ENCODE assay signal across 12 cellular contexts in genomic region chr9:126376311-126376902, GRCh38. TPM values are rescaled to one million over a fixed set of nuclear protein-coding genes. Genes with fewer than 3 reads are reported as not detected.
A peak's percentile ranks its signal among the peaks of the same experiment; 100 is the strongest.
DNase-seq lines count a peak whose midpoint lies in the region; ATAC-seq and TF ChIP-seq lines count a peak whose summit lies in the region.
"Had no signal": no experiment of that assay in that cellular context is flagged by ENCODE, and none has a peak within 500 bp of the region (broad histone marks: within the 10 kb centered on the region; RNA-seq: fewer than 3 reads in every experiment).

No MANE protein-coding gene starts in this region.

- POLR2A ChIA-PET in activated naive CD8-positive, alpha-beta T cell treated with anti-CD3 and anti-CD28 coated beads, Interleukin-2, amount 10 ng/mL, durations not matched to agents 7 days and 5 days (lab: Charles Lee): interaction anchor here (0.6 kb wide), 1 partner anchor 40 kb away, joined by 3 read pairs; no protein-coding TSS in a partner anchor
- POLR2A ChIA-PET in GM10248 (lab: Yijun Ruan, JAX): no interaction called here

- H3K36me3 Mint-ChIP-seq in activated naive CD8-positive, alpha-beta T cell treated with anti-CD3 and anti-CD28 coated beads, Interleukin-2, amount 10 ng/mL, durations not matched to agents 7 days and 5 days: peaks cover 13% of the 10 kb centered on the region
- peaks cover 3% of the 10 kb centered on the region for H3K36me3 Mint-ChIP-seq in activated naive CD8-positive, alpha-beta T cell treated with anti-CD3 and anti-CD28 coated beads, Interleukin-2, amount 50 U/mL, for 24 hours (ENCODE audit: low read depth)
- H3K36me3 Mint-ChIP-seq in chondrocyte (ENCODE audit: low read depth): peaks cover 2% of the 10 kb centered on the region

- TF ChIP-seq CTCF in chondrocyte (IDR thresholded peaks at IDR 0.05) (no peak), mucosa of descending colon (IDR thresholded peaks at IDR 0.05) (no peak), GM10248 (IDR thresholded peaks at IDR 0.05; ENCODE audit: control extremely low read depth, extremely low read depth, low read depth, missing control alignments) (no peak)

- no peaks in the 10 kb centered on the region for H3K27me3 Mint-ChIP-seq in activated naive CD8-positive, alpha-beta T cell treated with anti-CD3 and anti-CD28 coated beads, Interleukin-2, amount 10 ng/mL, durations not matched to agents 7 days and 5 days
- H3K27me3 Mint-ChIP-seq in activated naive CD8-positive, alpha-beta T cell treated with anti-CD3 and anti-CD28 coated beads, Interleukin-2, amount 50 U/mL, for 24 hours: no peaks in the 10 kb centered on the region
- H3K27me3 Mint-ChIP-seq in chondrocyte (ENCODE audit: low read depth): no peaks in the 10 kb centered on the region
- H3K27me3 Mint-ChIP-seq: stimulated activated naive CD8-positive, alpha-beta T cell treated with anti-CD3 and anti-CD28 coated beads, Interleukin-15, amount 100 ng/mL, for 72 hours had no signal

- peak overlapping the region; percentile 77 for H3K4me3 Mint-ChIP-seq in activated naive CD8-positive, alpha-beta T cell treated with anti-CD3 and anti-CD28 coated beads, Interleukin-2, amount 10 ng/mL, durations not matched to agents 7 days and 5 days
- no peak overlapping the region for H3K4me3 Mint-ChIP-seq in activated naive CD8-positive, alpha-beta T cell treated with anti-CD3 and anti-CD28 coated beads, Interleukin-2, amount 50 U/mL, for 24 hours
- H3K4me3 Mint-ChIP-seq in chondrocyte (ENCODE audit: unreplicated experiment): no peak overlapping the region
- H3K4me3 Mint-ChIP-seq: activated B cell treated with CpG ODN at 0.5 μM for 24 hours had no signal

- ATAC-seq in activated naive CD8-positive, alpha-beta T cell treated with anti-CD3 and anti-CD28 coated beads, Interleukin-2, amount 10 ng/mL, durations not matched to agents 7 days and 5 days (ENCODE audit: low read depth): no peak
- ATAC-seq in activated naive CD8-positive, alpha-beta T cell treated with anti-CD3 and anti-CD28 coated beads, Interleukin-2, amount 50 U/mL, for 24 hours: no peak
- ATAC-seq in mucosa of descending colon (peak; percentile 91), aorta (ENCODE audit: low FRiP score) (peak; percentile 39)
- ATAC-seq: stimulated activated naive CD8-positive, alpha-beta T cell treated with anti-CD3 and anti-CD28 coated beads, Interleukin-15, amount 100 ng/mL, for 72 hours had no signal

- DNase-seq in activated naive CD8-positive, alpha-beta T cell treated with anti-CD3 and anti-CD28 coated beads, Interleukin-2, amount 10 ng/mL, durations not matched to agents 7 days and 5 days: no peak
- DNase-seq in activated naive CD8-positive, alpha-beta T cell treated with anti-CD3 and anti-CD28 coated beads, Interleukin-2, amount 50 U/mL, for 24 hours: no peak
- DNase-seq in chondrocyte (ENCODE audit: low spot score): no peak
- peak; percentile 71 to 77 (median 76) for DNase-seq in mucosa of descending colon
- no peak for DNase-seq in aorta
- no peak for DNase-seq in GM10248 (ENCODE audit: extremely low spot score)
- no peak for DNase-seq in NCI-H2081 treated with DMSO at 0.1 percent for 48 hours (lab: John Stamatoyannopoulos, UW)
- no peak for DNase-seq in SHP77 (lab: John Stamatoyannopoulos, UW)
- DNase-seq: activated B cell treated with CpG ODN at 0.5 μM for 24 hours; adrenal gland; right lobe of liver; stimulated activated naive CD8-positive, alpha-beta T cell treated with anti-CD3 and anti-CD28 coated beads, Interleukin-15, amount 100 ng/mL, for 72 hours had no signal

- H3K4me1 ChIP-seq in mucosa of descending colon (ENCODE audit: low read depth) (peaks cover 12% of the 10 kb centered on the region), aorta (ENCODE audit: control insufficient read depth in 1 of 2, insufficient read depth in 2 of 2, low read length in 2 of 2) (no peaks in the 10 kb centered on the region)

- H3K27ac Mint-ChIP-seq in activated naive CD8-positive, alpha-beta T cell treated with anti-CD3 and anti-CD28 coated beads, Interleukin-2, amount 10 ng/mL, durations not matched to agents 7 days and 5 days: peak overlapping the region; percentile 37
- H3K27ac Mint-ChIP-seq in activated naive CD8-positive, alpha-beta T cell treated with anti-CD3 and anti-CD28 coated beads, Interleukin-2, amount 50 U/mL, for 24 hours: no peak overlapping the region
- H3K27ac Mint-ChIP-seq in chondrocyte (ENCODE audit: unreplicated experiment): peak overlapping the region; percentile 89
- H3K27ac Mint-ChIP-seq: activated B cell treated with CpG ODN at 0.5 μM for 24 hours had no signal

- no peaks in the 10 kb centered on the region for H3K27me3 ChIP-seq in aorta (ENCODE audit: control insufficient read depth in 1 of 2, insufficient read depth in 2 of 2, low read length in 1 of 2)
- H3K27me3 ChIP-seq: adrenal gland, right lobe of liver had no signal

- CTCF ChIA-PET in GM10248 (lab: Yijun Ruan, JAX): interaction anchor here (0.7 to 1.4 kb wide), 2 partner anchors 10 to 23 kb away, joined by 4 to 6 read pairs; no protein-coding TSS in a partner anchor

- peaks cover 28% of the 10 kb centered on the region for H3K4me1 Mint-ChIP-seq in activated naive CD8-positive, alpha-beta T cell treated with anti-CD3 and anti-CD28 coated beads, Interleukin-2, amount 10 ng/mL, durations not matched to agents 7 days and 5 days
- H3K4me1 Mint-ChIP-seq in activated naive CD8-positive, alpha-beta T cell treated with anti-CD3 and anti-CD28 coated beads, Interleukin-2, amount 50 U/mL, for 24 hours: peaks cover 19% of the 10 kb centered on the region
- peaks cover 59% of the 10 kb centered on the region for H3K4me1 Mint-ChIP-seq in chondrocyte (ENCODE audit: low read depth)

- no peaks in the 10 kb centered on the region for H3K9me3 Mint-ChIP-seq in activated naive CD8-positive, alpha-beta T cell treated with anti-CD3 and anti-CD28 coated beads, Interleukin-2, amount 10 ng/mL, durations not matched to agents 7 days and 5 days
- H3K9me3 Mint-ChIP-seq in activated naive CD8-positive, alpha-beta T cell treated with anti-CD3 and anti-CD28 coated beads, Interleukin-2, amount 50 U/mL, for 24 hours: no peaks in the 10 kb centered on the region
- H3K9me3 Mint-ChIP-seq in chondrocyte (ENCODE audit: low read depth): no peaks in the 10 kb centered on the region
- H3K9me3 Mint-ChIP-seq: activated B cell treated with CpG ODN at 0.5 μM for 24 hours; stimulated activated naive CD8-positive, alpha-beta T cell treated with anti-CD3 and anti-CD28 coated beads, Interleukin-15, amount 100 ng/mL, for 72 hours had no signal

- intact Hi-C loops in mucosa of descending colon (cut with DNase I, micrococcal nuclease): no loop called here
- intact Hi-C loops in aorta (cut with DNase I): no loop called here

- H3K9me3 ChIP-seq in mucosa of descending colon (no peaks in the 10 kb centered on the region), aorta (ENCODE audit: control insufficient read depth, low read length) (no peaks in the 10 kb centered on the region)
- H3K9me3 ChIP-seq: adrenal gland, right lobe of liver had no signal

- H3K36me3 ChIP-seq in mucosa of descending colon (ENCODE audit: low read depth): no peaks in the 10 kb centered on the region
- no peaks in the 10 kb centered on the region for H3K36me3 ChIP-seq in aorta (ENCODE audit: control insufficient read depth in 1 of 2, insufficient read depth in 2 of 2, low read length in 1 of 2)
- H3K36me3 ChIP-seq: adrenal gland had no signal

- no peak overlapping the region for H3K27ac ChIP-seq in aorta (ENCODE audit: low read depth in 1 of 2, low read length in 2 of 2)
- H3K27ac ChIP-seq: right lobe of liver had no signal

- H3K4me3 ChIP-seq in mucosa of descending colon (no peak overlapping the region), aorta (ENCODE audit: low read length in 2 of 2) (no peak overlapping the region)
- H3K4me3 ChIP-seq: adrenal gland, right lobe of liver had no signal

- WGBS in aorta, 2 donors: 91 to 92% methylated on average over 11 of the region's 11 CpGs

RNA-seq across cellular contexts. Expression of gene MVB12B, which starts 49.8 kb away (rescaled TPM):
- total RNA-seq in activated naive CD8-positive, alpha-beta T cell treated with anti-CD3 and anti-CD28 coated beads, Interleukin-2, amount 10 ng/mL, durations not matched to agents 7 days and 5 days: 10 to 100 TPM; 33.5 to 34.1 TPM
- 13.1 to 15.3 TPM (median 13.9 TPM) in 3 replicates for total RNA-seq in chondrocyte
- 10 to 100 TPM; 16.8 to 26.4 (median 21.6) TPM for total RNA-seq in mucosa of descending colon
- total RNA-seq in aorta: 10 to 100 TPM; 14.7 to 25.5 TPM
- 1 to 10 TPM; 2.0 to 4.2 TPM for polyA plus RNA-seq in aorta

Comparison
In these comparisons a context has a peak if more than half of its experiments do, and no peak if none do; other contexts are left out.
1. ATAC-seq: peak in mucosa of descending colon (single experiment) and aorta (single experiment); none in activated naive CD8-positive, alpha-beta T cell treated with anti-CD3 and anti-CD28 coated beads, Interleukin-2, amount 10 ng/mL, durations not matched to agents 7 days and 5 days (single experiment) and activated naive CD8-positive, alpha-beta T cell treated with anti-CD3 and anti-CD28 coated beads, Interleukin-2, amount 50 U/mL, for 24 hours (single experiment).
2. DNase-seq: peak in mucosa of descending colon (3 of 3); none in activated naive CD8-positive, alpha-beta T cell treated with anti-CD3 and anti-CD28 coated beads, Interleukin-2, amount 10 ng/mL, durations not matched to agents 7 days and 5 days (single experiment), activated naive CD8-positive, alpha-beta T cell treated with anti-CD3 and anti-CD28 coated beads, Interleukin-2, amount 50 U/mL, for 24 hours (single experiment), chondrocyte (single experiment), aorta (0 of 2), GM10248 (single experiment), NCI-H2081 treated with DMSO at 0.1 percent for 48 hours (single experiment) and SHP77 (0 of 2).